3 cellular contexts compared by ENCODE assay signal in the genomic region with DNA sequence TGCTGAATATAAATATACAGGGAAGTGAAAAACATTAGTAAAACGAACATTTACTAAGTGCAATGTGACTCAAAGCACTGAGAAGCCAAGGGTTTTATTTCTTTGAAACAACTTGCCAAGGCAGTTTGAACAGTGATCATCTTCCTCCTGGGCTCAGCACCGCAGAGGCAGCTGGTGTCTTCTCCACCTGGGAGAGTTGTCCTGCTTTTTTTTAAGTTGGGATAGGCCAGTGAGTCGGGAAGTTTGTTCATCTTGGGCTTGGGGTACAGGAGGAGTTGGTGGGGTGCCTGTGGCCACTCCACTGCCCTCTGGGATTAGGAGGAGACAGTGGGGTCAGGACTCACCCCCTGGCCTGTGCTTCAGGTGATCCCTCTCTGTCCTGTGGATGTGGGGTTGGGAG.
DNase-seq lines count a peak whose midpoint lies in the region; ATAC-seq and TF ChIP-seq lines count a peak whose summit lies in the region.
"Not testable (repeated sequence)": the region's sequence is repeated elsewhere in the genome, so short reads cannot be mapped to it uniquely, and the experiment has no call there.

No MANE protein-coding gene starts in this region.

- peak; percentile 19 for ATAC-seq in stimulated activated effector memory CD8-positive, alpha-beta T cell treated with anti-CD3 and anti-CD28 coated beads, Interleukin-12 subunit alpha, Interleukin-12 subunit beta, amount 100 ng/mL, for 72 hours

- TF ChIP-seq CTCF in coronary artery (IDR thresholded peaks at IDR 0.05), result not testable (repeated sequence)

- not testable (repeated sequence) for H3K4me3 Mint-ChIP-seq in stimulated activated effector memory CD8-positive, alpha-beta T cell treated with anti-CD3 and anti-CD28 coated beads, Interleukin-12 subunit alpha, Interleukin-12 subunit beta, amount 100 ng/mL, for 72 hours

- H3K4me3 ChIP-seq in coronary artery, result not testable (repeated sequence)

- not testable (repeated sequence) for H3K27ac ChIP-seq in coronary artery

- not testable (repeated sequence) for H3K4me1 Mint-ChIP-seq in stimulated activated effector memory CD8-positive, alpha-beta T cell treated with anti-CD3 and anti-CD28 coated beads, Interleukin-12 subunit alpha, Interleukin-12 subunit beta, amount 100 ng/mL, for 72 hours

- DNase-seq in RPMI8226 (peak; percentile 2), coronary artery (ENCODE audit: low spot score) (peak; percentile 62)
- not testable (repeated sequence) for DNase-seq in stimulated activated effector memory CD8-positive, alpha-beta T cell treated with anti-CD3 and anti-CD28 coated beads, Interleukin-12 subunit alpha, Interleukin-12 subunit beta, amount 100 ng/mL, for 72 hours (ENCODE audit: low spot score in 2 of 2)

- H3K36me3 Mint-ChIP-seq in stimulated activated effector memory CD8-positive, alpha-beta T cell treated with anti-CD3 and anti-CD28 coated beads, Interleukin-12 subunit alpha, Interleukin-12 subunit beta, amount 100 ng/mL, for 72 hours, result not testable (repeated sequence)

- not testable (repeated sequence) for H3K9me3 Mint-ChIP-seq in stimulated activated effector memory CD8-positive, alpha-beta T cell treated with anti-CD3 and anti-CD28 coated beads, Interleukin-12 subunit alpha, Interleukin-12 subunit beta, amount 100 ng/mL, for 72 hours

- H3K27ac Mint-ChIP-seq in stimulated activated effector memory CD8-positive, alpha-beta T cell treated with anti-CD3 and anti-CD28 coated beads, Interleukin-12 subunit alpha, Interleukin-12 subunit beta, amount 100 ng/mL, for 72 hours, result not testable (repeated sequence)
